In the genomic region with DNA sequence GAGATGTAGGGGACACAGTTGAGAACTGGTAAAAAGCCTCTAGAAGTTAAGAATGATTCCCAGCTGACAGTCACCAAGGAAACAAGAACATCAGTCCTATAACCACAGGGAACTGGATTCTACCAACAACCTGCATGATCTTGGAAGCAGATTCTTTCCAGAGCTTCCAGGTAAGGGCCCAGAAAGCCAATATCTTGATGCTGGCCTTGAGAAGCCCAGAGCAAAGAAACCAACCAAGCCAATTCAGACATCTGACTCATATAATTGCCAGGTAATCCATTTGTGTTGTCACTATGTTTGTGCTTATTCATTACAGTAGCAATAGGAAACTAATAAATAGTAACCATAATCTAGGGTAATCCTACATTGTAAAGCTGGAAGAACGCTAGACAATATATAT, we compare ENCODE assay signal across 21 cellular contexts.
"Had no signal": no experiment of that assay in that cellular context is flagged by ENCODE, and none has a peak within 500 bp of the region (broad histone marks: within the 10 kb centered on the region; RNA-seq: fewer than 3 reads in every experiment).

No MANE protein-coding gene starts in this region.

- H3K4me3 Mint-ChIP-seq: activated CD4-positive, alpha-beta memory T cell treated with anti-CD3 and anti-CD28 coated beads for 36 hours; activated CD8-positive, alpha-beta memory T cell treated with anti-CD3 and anti-CD28 coated beads, Interleukin-2, amount 10 ng/mL, durations not matched to agents 7 days and 5 days; activated naive CD8-positive, alpha-beta T cell treated with anti-CD3 and anti-CD28 coated beads for 36 hours; type B pancreatic cell had no signal

- H3K27ac ChIP-seq: brain microvascular endothelial cell, gastroesophageal sphincter, left lung, right atrium auricular region, suprapubic skin had no signal

- DNase-seq: activated CD4-positive, alpha-beta memory T cell treated with anti-CD3 and anti-CD28 coated beads for 36 hours; activated CD8-positive, alpha-beta memory T cell treated with anti-CD3 and anti-CD28 coated beads, Interleukin-2, amount 10 ng/mL, durations not matched to agents 7 days and 5 days; activated effector memory CD4-positive, alpha-beta T cell treated with Interleukin-2 at 50 U/mL for 16 hours; activated naive CD8-positive, alpha-beta T cell treated with anti-CD3 and anti-CD28 coated beads for 36 hours; activated T-cell treated with anti-CD3 and anti-CD28 coated beads, Interleukin-2, amount 50 U/mL, for 1 hour; brain microvascular endothelial cell; cerebellar nuclear complex; dermis blood vessel endothelial cell; islet precursor cell; left lung; mammary epithelial cell; mucosa of descending colon; naive thymus-derived CD4-positive, alpha-beta T cell; posterior cingulate gyrus; stimulated activated naive CD8-positive, alpha-beta T cell treated with anti-CD3 and anti-CD28 coated beads, Interleukin-15, Interleukin-2, amounts not matched to agents 100 U/mL and 50 U/mL, for 24 hours; T1000 had no signal

- H3K27me3 ChIP-seq: brain microvascular endothelial cell, gastroesophageal sphincter, left lung, right atrium auricular region, suprapubic skin had no signal

- H3K9me3 ChIP-seq: gastroesophageal sphincter, left lung, mucosa of descending colon, right atrium auricular region, suprapubic skin had no signal

- H3K27me3 Mint-ChIP-seq: activated CD4-positive, alpha-beta memory T cell treated with anti-CD3 and anti-CD28 coated beads for 36 hours; activated CD8-positive, alpha-beta memory T cell treated with anti-CD3 and anti-CD28 coated beads, Interleukin-2, amount 10 ng/mL, durations not matched to agents 7 days and 5 days; activated naive CD8-positive, alpha-beta T cell treated with anti-CD3 and anti-CD28 coated beads for 36 hours; naive thymus-derived CD4-positive, alpha-beta T cell; type B pancreatic cell had no signal

- H3K27ac Mint-ChIP-seq: activated CD4-positive, alpha-beta memory T cell treated with anti-CD3 and anti-CD28 coated beads for 36 hours; activated CD8-positive, alpha-beta memory T cell treated with anti-CD3 and anti-CD28 coated beads, Interleukin-2, amount 10 ng/mL, durations not matched to agents 7 days and 5 days; activated naive CD8-positive, alpha-beta T cell treated with anti-CD3 and anti-CD28 coated beads for 36 hours; type B pancreatic cell had no signal

- ATAC-seq: activated CD8-positive, alpha-beta memory T cell treated with anti-CD3 and anti-CD28 coated beads, Interleukin-2, amount 10 ng/mL, durations not matched to agents 7 days and 5 days; gastroesophageal sphincter; left lung; mucosa of descending colon; naive thymus-derived CD4-positive, alpha-beta T cell; stimulated activated naive CD8-positive, alpha-beta T cell treated with anti-CD3 and anti-CD28 coated beads, Interleukin-15, Interleukin-2, amounts not matched to agents 100 U/mL and 50 U/mL, for 24 hours had no signal

- H3K4me3 ChIP-seq: gastroesophageal sphincter, left lung, mucosa of descending colon, right atrium auricular region, skin epidermis, suprapubic skin had no signal

- H3K4me1 ChIP-seq: left lung, right atrium auricular region, suprapubic skin had no signal

- H3K9me3 Mint-ChIP-seq: activated CD4-positive, alpha-beta memory T cell treated with anti-CD3 and anti-CD28 coated beads for 36 hours; activated naive CD8-positive, alpha-beta T cell treated with anti-CD3 and anti-CD28 coated beads for 36 hours; naive thymus-derived CD4-positive, alpha-beta T cell; type B pancreatic cell had no signal
